In genomic region chr9:11874414-11874813, GRCh38 we compare ENCODE assay signal across 20 cellular contexts.
"Had no signal": no experiment of that assay in that cellular context is flagged by ENCODE, and none has a peak within 500 bp of the region (broad histone marks: within the 10 kb centered on the region; RNA-seq: fewer than 3 reads in every experiment).

No MANE protein-coding gene starts in this region.

- DNase-seq: dorsolateral prefrontal cortex; effector CD8-positive, alpha-beta T cell; foreskin melanocyte; heart left ventricle; hippocampal formation; islet precursor cell; mammary epithelial cell; naive thymus-derived CD4-positive, alpha-beta T cell; nephron progenitor cell; psoas muscle; retina; right lobe of liver; stimulated activated CD4-positive, alpha-beta T cell treated with anti-CD3 and anti-CD28 coated beads, Interleukin-4, amount 100 ng/mL, for 1 hour; stimulated activated CD8-positive, alpha-beta memory T cell treated with anti-CD3 and anti-CD28 coated beads, Interleukin-4, amount 100 ng/mL, for 48 hours; stimulated activated naive CD8-positive, alpha-beta T cell treated with anti-CD3 and anti-CD28 coated beads, Interleukin-15, Interleukin-2, amounts not matched to agents 100 U/mL and 50 U/mL, for 24 hours; thyroid gland had no signal

- H3K27me3 Mint-ChIP-seq: naive thymus-derived CD4-positive, alpha-beta T cell had no signal

- H3K4me3 Mint-ChIP-seq: naive thymus-derived CD4-positive, alpha-beta T cell; nephron progenitor cell; stimulated activated effector memory CD8-positive, alpha-beta T cell treated with anti-CD3 and anti-CD28 coated beads, Interleukin-12 subunit alpha, Interleukin-12 subunit beta, amount 100 ng/mL, for 72 hours; type B pancreatic cell had no signal

- H3K27ac Mint-ChIP-seq: naive thymus-derived CD4-positive, alpha-beta T cell; nephron progenitor cell; stimulated activated effector memory CD8-positive, alpha-beta T cell treated with anti-CD3 and anti-CD28 coated beads, Interleukin-12 subunit alpha, Interleukin-12 subunit beta, amount 100 ng/mL, for 72 hours; type B pancreatic cell had no signal

- H3K36me3 Mint-ChIP-seq: naive thymus-derived CD4-positive, alpha-beta T cell; stimulated activated effector memory CD8-positive, alpha-beta T cell treated with anti-CD3 and anti-CD28 coated beads, Interleukin-12 subunit alpha, Interleukin-12 subunit beta, amount 100 ng/mL, for 72 hours; type B pancreatic cell had no signal

- ATAC-seq: heart left ventricle; left lobe of liver; naive thymus-derived CD4-positive, alpha-beta T cell; psoas muscle; right lobe of liver; stimulated activated effector memory CD8-positive, alpha-beta T cell treated with anti-CD3 and anti-CD28 coated beads, Interleukin-12 subunit alpha, Interleukin-12 subunit beta, amount 100 ng/mL, for 72 hours; stimulated activated naive CD8-positive, alpha-beta T cell treated with anti-CD3 and anti-CD28 coated beads, Interleukin-15, Interleukin-2, amounts not matched to agents 100 U/mL and 50 U/mL, for 24 hours had no signal

- H3K9me3 ChIP-seq: heart left ventricle, psoas muscle, right lobe of liver, suprapubic skin, thyroid gland had no signal

- H3K4me1 Mint-ChIP-seq: naive thymus-derived CD4-positive, alpha-beta T cell; nephron progenitor cell; stimulated activated effector memory CD8-positive, alpha-beta T cell treated with anti-CD3 and anti-CD28 coated beads, Interleukin-12 subunit alpha, Interleukin-12 subunit beta, amount 100 ng/mL, for 72 hours had no signal

- H3K9me3 Mint-ChIP-seq: nephron progenitor cell, type B pancreatic cell had no signal
